10 cellular contexts compared by ENCODE assay signal in genomic region chr12:823043-823698, GRCh38.
DNase-seq lines count a peak whose midpoint lies in the region; ATAC-seq and TF ChIP-seq lines count a peak whose summit lies in the region.
"Had no signal": no experiment of that assay in that cellular context is flagged by ENCODE, and none has a peak within 500 bp of the region (broad histone marks: within the 10 kb centered on the region; RNA-seq: fewer than 3 reads in every experiment).

No MANE protein-coding gene starts in this region.

- no peaks in the 10 kb centered on the region for H4K20me1 ChIP-seq in MM.1S (ENCODE audit: insufficient read depth, low read length)

- no peaks in the 10 kb centered on the region for H3K27me3 ChIP-seq in MM.1S (replicated peaks; ENCODE audit: insufficient read depth, low read length)
- no peaks in the 10 kb centered on the region for H3K27me3 ChIP-seq in endodermal cell (ENCODE audit: control insufficient read depth, insufficient read depth, low read length, poor library complexity, severe bottlenecking)
- H3K27me3 ChIP-seq: pancreas had no signal

- H3K79me2 ChIP-seq in MM.1S (ENCODE audit: low read length): peaks cover 81% of the 10 kb centered on the region

- peaks cover 16% of the 10 kb centered on the region for H3F3A ChIP-seq in MM.1S (ENCODE audit: insufficient read depth, low read length)

- H3K9me3 ChIP-seq in MM.1S (replicated peaks; ENCODE audit: insufficient read depth, low read length) (no peaks in the 10 kb centered on the region), endodermal cell (ENCODE audit: control insufficient read depth, low read length) (no peaks in the 10 kb centered on the region)
- H3K9me3 ChIP-seq: pancreas had no signal

- H3K27ac ChIP-seq in MM.1S (ENCODE audit: low read length) (peak overlapping the region; percentile 48; the same call in 1 of the 2 replicates), caudate nucleus (ENCODE audit: low read depth, low read length) (no peak overlapping the region), endodermal cell (ENCODE audit: low read depth, low read length) (no peak overlapping the region)
- H3K27ac ChIP-seq: pancreas had no signal

- WGBS in endodermal cell (ENCODE audit: insufficient coverage in 1 of 2, insufficient read length in 1 of 2), 2 experiments: 100% methylated on average over 1 of the region's 1 CpG; no CpG with 5 or more reads in 1 of the 2 experiments

- DNase-seq in MM.1S: peak; percentile 53
- peak; percentile 17 for DNase-seq in midbrain (lab: John Stamatoyannopoulos, UW)
- no peak for DNase-seq in glomerular visceral epithelial cell (ENCODE audit: extremely low spot score)
- DNase-seq in caudate nucleus (lab: John Stamatoyannopoulos, UW): no peak
- DNase-seq in endodermal cell: no peak
- DNase-seq: activated gamma-delta T cell; pancreas; stimulated activated naive CD8-positive, alpha-beta T cell treated with anti-CD3 and anti-CD28 coated beads, Interleukin-15, amount 100 ng/mL, for 72 hours had no signal

- H3K9me2 ChIP-seq in MM.1S (replicated peaks; ENCODE audit: insufficient read depth, low read length): no peaks in the 10 kb centered on the region

- peak overlapping the region; percentile 2; the same call in 1 of the 2 replicates for H3K4me3 ChIP-seq in MM.1S (ENCODE audit: low read length)
- H3K4me3 ChIP-seq in endodermal cell (ENCODE audit: low read length): no peak overlapping the region
- H3K4me3 ChIP-seq: pancreas had no signal

- no peak overlapping the region for H3K27ac Mint-ChIP-seq in endodermal cell
- H3K27ac Mint-ChIP-seq: stimulated activated naive CD8-positive, alpha-beta T cell treated with anti-CD3 and anti-CD28 coated beads, Interleukin-15, amount 100 ng/mL, for 72 hours had no signal

- H3K27me3 Mint-ChIP-seq in endodermal cell (ENCODE audit: insufficient read depth): no peaks in the 10 kb centered on the region
- H3K27me3 Mint-ChIP-seq: stimulated activated naive CD8-positive, alpha-beta T cell treated with anti-CD3 and anti-CD28 coated beads, Interleukin-15, amount 100 ng/mL, for 72 hours had no signal

- H3K4me3 Mint-ChIP-seq in endodermal cell: no peak overlapping the region

- no peaks in the 10 kb centered on the region for H3K9me3 Mint-ChIP-seq in endodermal cell

- H3K9ac ChIP-seq in MM.1S (ENCODE audit: low read length) (no peak overlapping the region), endodermal cell (ENCODE audit: extremely low read depth, low read length, poor library complexity, severe bottlenecking) (no peak overlapping the region)

- no peak overlapping the region for H2AFZ ChIP-seq in MM.1S (ENCODE audit: low read length)

- TF ChIP-seq CTCF in MM.1S (IDR thresholded peaks at IDR 0.05; ENCODE audit: low read length) (no peak), endodermal cell (conservative IDR thresholded peaks at IDR 0.05) (no peak)

- H3K4me1 ChIP-seq in MM.1S (ENCODE audit: low read length) (peaks cover 17% of the 10 kb centered on the region), endodermal cell (ENCODE audit: control insufficient read depth, insufficient read depth, low read length) (no peaks in the 10 kb centered on the region)
- H3K4me1 ChIP-seq: pancreas had no signal

- H3K4me1 Mint-ChIP-seq in endodermal cell: peaks cover 7% of the 10 kb centered on the region

- H3K36me3 ChIP-seq in MM.1S (replicated peaks; ENCODE audit: insufficient read depth, low read length): no peaks in the 10 kb centered on the region; the same call in 1 of the 2 replicates
- H3K36me3 ChIP-seq in endodermal cell (ENCODE audit: control insufficient read depth, insufficient read depth, low read length): peaks cover 46% of the 10 kb centered on the region
- H3K36me3 ChIP-seq: pancreas had no signal

- ATAC-seq in GM18870 (IDR thresholded peaks at IDR 0.05; ENCODE audit: unreplicated experiment) (peak; percentile 91), HG02610 (IDR thresholded peaks at IDR 0.05; ENCODE audit: unreplicated experiment) (peak; percentile 83)
- ATAC-seq: stimulated activated naive CD8-positive, alpha-beta T cell treated with anti-CD3 and anti-CD28 coated beads, Interleukin-15, amount 100 ng/mL, for 72 hours had no signal

- peaks cover 38% of the 10 kb centered on the region for H3K36me3 Mint-ChIP-seq in endodermal cell (ENCODE audit: low read depth)

- peak overlapping the region; percentile 46 for H3K4me2 ChIP-seq in MM.1S (ENCODE audit: low read depth, low read length)

Comparison
In these comparisons a context has a peak if more than half of its experiments do, and no peak if none do; other contexts are left out.
1. DNase-seq: peak in MM.1S (single experiment) and midbrain (single experiment); none in glomerular visceral epithelial cell (single experiment), caudate nucleus (0 of 61) and endodermal cell (single experiment).